9 cellular contexts compared by ENCODE assay signal in the genomic region with DNA sequence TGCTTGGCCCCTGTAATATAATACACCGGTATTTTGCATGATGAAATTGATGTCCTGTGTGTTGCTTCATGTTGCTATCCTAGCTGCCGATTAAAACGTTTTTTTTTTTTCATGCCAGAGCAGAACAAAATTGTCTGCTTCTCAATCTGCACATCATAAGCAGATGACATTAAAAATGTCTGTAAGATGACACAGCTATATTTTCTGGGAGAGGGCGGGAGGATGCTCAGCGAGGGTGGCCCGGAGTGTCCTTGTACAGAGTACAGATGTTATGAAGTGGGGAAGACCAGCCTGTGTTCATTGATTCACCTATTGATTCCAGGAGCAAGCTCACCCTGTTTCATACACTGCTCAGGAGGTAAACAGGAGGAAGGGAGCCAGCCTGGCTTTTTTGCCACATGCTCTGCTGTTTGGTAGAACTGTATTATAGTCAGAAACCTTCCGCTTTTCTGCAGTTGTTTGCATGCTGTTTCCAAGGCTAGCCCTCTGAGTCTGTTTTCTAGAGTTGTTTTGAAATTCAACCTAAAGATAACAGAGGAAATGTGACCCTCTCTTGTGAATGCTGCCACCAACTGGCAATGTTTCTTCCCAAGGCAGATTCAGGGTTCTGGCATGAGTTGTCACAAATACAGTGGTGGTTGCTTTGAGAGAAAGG. TPM values are rescaled to one million over a fixed set of nuclear protein-coding genes. Genes with fewer than 3 reads are reported as not detected.
A peak's percentile ranks its signal among the peaks of the same experiment; 100 is the strongest.
DNase-seq lines count a peak whose midpoint lies in the region; ATAC-seq and TF ChIP-seq lines count a peak whose summit lies in the region.
"Had no signal": no experiment of that assay in that cellular context is flagged by ENCODE, and none has a peak within 500 bp of the region (broad histone marks: within the 10 kb centered on the region; RNA-seq: fewer than 3 reads in every experiment).

No MANE protein-coding gene starts in this region.

- no peak overlapping the region for H4K91ac ChIP-seq in neuronal stem cell (ENCODE audit: low read depth, low read length, poor library complexity)

- no peak overlapping the region for H3K14ac ChIP-seq in neuronal stem cell (ENCODE audit: low read length)

- DNase-seq in DMS53 treated with DMSO at 0.1 percent for 48 hours (lab: John Stamatoyannopoulos, UW; ENCODE audit: unreplicated experiment) = peak; percentile 41
- DNase-seq in KG1 (lab: John Stamatoyannopoulos, UW) = peak; percentile 49
- no peak for DNase-seq in Panc1 (ENCODE audit: low read depth, low spot score)
- peak; percentile 77 for DNase-seq in choroid plexus epithelial cell (ENCODE audit: low read depth)
- DNase-seq in neuronal stem cell (ENCODE audit: low spot score) = no peak
- no peak for DNase-seq in stimulated activated effector memory CD8-positive, alpha-beta T cell treated with anti-CD3 and anti-CD28 coated beads, Interleukin-12 subunit alpha, Interleukin-12 subunit beta, amount 100 ng/mL, for 72 hours (ENCODE audit: low spot score in 2 of 2)

- no TSS peak for BruUV-seq in Panc1 (replicated peaks; lab: Mats Ljungman, UMichigan)

- H3K4me1 ChIP-seq in Panc1 (ENCODE audit: control insufficient read depth, insufficient read depth, low read length) = no peaks in the 10 kb centered on the region; the same call in 1 of the 2 replicates
- H3K4me1 ChIP-seq in neuronal stem cell (ENCODE audit: control insufficient read depth in 2 of 2, insufficient read depth in 1 of 2, low read depth in 1 of 2, low read length in 2 of 2) = peaks cover 3 to 7% of the 10 kb centered on the region in 2 donors

- in situ Hi-C loops in Panc1 (cut with HindIII; ENCODE audit: low pct_unique_long_range_greater_than_20kb, low sequenced_read_pairs) = no loop called here

- no peaks in the 10 kb centered on the region for H3K9me3 Mint-ChIP-seq in stimulated activated effector memory CD8-positive, alpha-beta T cell treated with anti-CD3 and anti-CD28 coated beads, Interleukin-12 subunit alpha, Interleukin-12 subunit beta, amount 100 ng/mL, for 72 hours

- peaks cover 17% of the 10 kb centered on the region for H3K4me1 Mint-ChIP-seq in stimulated activated effector memory CD8-positive, alpha-beta T cell treated with anti-CD3 and anti-CD28 coated beads, Interleukin-12 subunit alpha, Interleukin-12 subunit beta, amount 100 ng/mL, for 72 hours

- ATAC-seq in Panc1 (no peak), GM19324 (IDR thresholded peaks at IDR 0.05; ENCODE audit: low FRiP score, unreplicated experiment) (no peak), HG03045 (IDR thresholded peaks at IDR 0.05; ENCODE audit: unreplicated experiment) (no peak)
- ATAC-seq in stimulated activated effector memory CD8-positive, alpha-beta T cell treated with anti-CD3 and anti-CD28 coated beads, Interleukin-12 subunit alpha, Interleukin-12 subunit beta, amount 100 ng/mL, for 72 hours = no peak
- ATAC-seq: right cardiac atrium had no signal

- no peak overlapping the region for H3K4ac ChIP-seq in neuronal stem cell (ENCODE audit: low read length)

- H2BK15ac ChIP-seq in neuronal stem cell (ENCODE audit: low read length) = no peak overlapping the region

- H4K8ac ChIP-seq in neuronal stem cell (ENCODE audit: low read depth, low read length) = no peak overlapping the region

- H3K4me3 ChIP-seq in Panc1 (ENCODE audit: low read depth in 2 of 2, low read length in 2 of 2) (no peak overlapping the region), choroid plexus epithelial cell (ENCODE audit: low read depth, low read length) (no peak overlapping the region), neuronal stem cell (ENCODE audit: low read length in 2 of 2) (no peak overlapping the region)

- no peak overlapping the region for H3K23ac ChIP-seq in neuronal stem cell (ENCODE audit: low read depth, low read length, poor library complexity)

- no peak overlapping the region for H2BK120ac ChIP-seq in neuronal stem cell (ENCODE audit: low read depth, low read length)

- H3K4me3 Mint-ChIP-seq in stimulated activated effector memory CD8-positive, alpha-beta T cell treated with anti-CD3 and anti-CD28 coated beads, Interleukin-12 subunit alpha, Interleukin-12 subunit beta, amount 100 ng/mL, for 72 hours = no peak overlapping the region

- no peaks in the 10 kb centered on the region for H3K79me1 ChIP-seq in neuronal stem cell (ENCODE audit: low read depth, low read length)

- no peaks in the 10 kb centered on the region for H3K36me3 Mint-ChIP-seq in stimulated activated effector memory CD8-positive, alpha-beta T cell treated with anti-CD3 and anti-CD28 coated beads, Interleukin-12 subunit alpha, Interleukin-12 subunit beta, amount 100 ng/mL, for 72 hours

- no peak overlapping the region for H3K27ac Mint-ChIP-seq in stimulated activated effector memory CD8-positive, alpha-beta T cell treated with anti-CD3 and anti-CD28 coated beads, Interleukin-12 subunit alpha, Interleukin-12 subunit beta, amount 100 ng/mL, for 72 hours

- peak; percentile 61 for TF ChIP-seq CTCF in Panc1 (IDR thresholded peaks at IDR 0.05)
- peak; percentile 63 for TF ChIP-seq CTCF in choroid plexus epithelial cell (conservative IDR thresholded peaks at IDR 0.05; ENCODE audit: low read depth, low read length)

- peak overlapping the region; percentile 39 for H2AFZ ChIP-seq in neuronal stem cell (ENCODE audit: low read length)

- intact Hi-C loops in Panc1 (cut with micrococcal nuclease; ENCODE audit: unreplicated experiment) = no loop called here

- no peak overlapping the region for H3K9ac ChIP-seq in neuronal stem cell (ENCODE audit: low read depth, low read length, poor library complexity)

- H3K36me3 ChIP-seq in Panc1 (ENCODE audit: control insufficient read depth, insufficient read depth, low read length) (no peaks in the 10 kb centered on the region), neuronal stem cell (replicated peaks in 1 of 2; ENCODE audit: control insufficient read depth in 2 of 2, insufficient read depth in 2 of 2, low read length in 2 of 2) (no peaks in the 10 kb centered on the region)

- no peak overlapping the region for H2AK5ac ChIP-seq in neuronal stem cell (ENCODE audit: low read depth, low read length)

- no CpG with 5 or more reads among the region's 7 CpGs for WGBS in neuronal stem cell (ENCODE audit: extremely low coverage in 2 of 2, insufficient read length in 2 of 2, insufficient replicate concordance in 1 of 2), 2 donors

- H2BK12ac ChIP-seq in neuronal stem cell (ENCODE audit: low read length) = no peak overlapping the region

- H3K9me3 ChIP-seq in Panc1 (ENCODE audit: control insufficient read depth, insufficient read depth, low read depth, low read length) (no peaks in the 10 kb centered on the region), neuronal stem cell (replicated peaks in 1 of 2; ENCODE audit: control insufficient read depth in 2 of 2, insufficient read depth in 1 of 2, low read depth in 1 of 2, low read length in 2 of 2) (no peaks in the 10 kb centered on the region)

- POLR2A ChIA-PET in Panc1 (lab: Charles Lee) = no interaction called here

- CTCF ChIA-PET in Panc1 (lab: Charles Lee) = no interaction called here

- H3K27me3 ChIP-seq in Panc1 (ENCODE audit: control insufficient read depth, insufficient read depth, low read length) (no peaks in the 10 kb centered on the region), neuronal stem cell (ENCODE audit: control insufficient read depth in 3 of 3, insufficient read depth in 3 of 3, low read depth in 1 of 3, low read length in 3 of 3) (no peaks in the 10 kb centered on the region)

- H3K27ac ChIP-seq in Panc1 (ENCODE audit: low read length) (no peak overlapping the region), neuronal stem cell (replicated peaks; ENCODE audit: low read length) (no peak overlapping the region)

- H3K4me2 ChIP-seq in neuronal stem cell (ENCODE audit: insufficient read depth, low read length, poor library complexity, severe bottlenecking) = no peak overlapping the region

- no peak overlapping the region for H2BK5ac ChIP-seq in neuronal stem cell (ENCODE audit: low read length)

- H3K18ac ChIP-seq in neuronal stem cell (ENCODE audit: low read length) = no peak overlapping the region

RNA-seq across cellular contexts. Expression of gene IRS2, which starts 4.7 kb away (rescaled TPM):
- total RNA-seq in Panc1 (2021; ENCODE audit: unreplicated experiment) = 5.9 TPM
- 4.7 TPM for polyA plus RNA-seq in Panc1 (2012; ENCODE audit: insufficient read length)
- polyA plus RNA-seq in neuronal stem cell (2013, experiment 1 of 2) = 18.1 TPM
- 18.9 TPM for polyA plus RNA-seq in neuronal stem cell (2013, experiment 2 of 2)

Comparison
In these comparisons a context has a peak if more than half of its experiments do, and no peak if none do; other contexts are left out.
1. DNase-seq: peak in DMS53 treated with DMSO at 0.1 percent for 48 hours (single experiment), KG1 (single experiment) and choroid plexus epithelial cell (single experiment); none in Panc1 (single experiment), neuronal stem cell (single experiment) and stimulated activated effector memory CD8-positive, alpha-beta T cell treated with anti-CD3 and anti-CD28 coated beads, Interleukin-12 subunit alpha, Interleukin-12 subunit beta, amount 100 ng/mL, for 72 hours (0 of 2).